In the genomic region with DNA sequence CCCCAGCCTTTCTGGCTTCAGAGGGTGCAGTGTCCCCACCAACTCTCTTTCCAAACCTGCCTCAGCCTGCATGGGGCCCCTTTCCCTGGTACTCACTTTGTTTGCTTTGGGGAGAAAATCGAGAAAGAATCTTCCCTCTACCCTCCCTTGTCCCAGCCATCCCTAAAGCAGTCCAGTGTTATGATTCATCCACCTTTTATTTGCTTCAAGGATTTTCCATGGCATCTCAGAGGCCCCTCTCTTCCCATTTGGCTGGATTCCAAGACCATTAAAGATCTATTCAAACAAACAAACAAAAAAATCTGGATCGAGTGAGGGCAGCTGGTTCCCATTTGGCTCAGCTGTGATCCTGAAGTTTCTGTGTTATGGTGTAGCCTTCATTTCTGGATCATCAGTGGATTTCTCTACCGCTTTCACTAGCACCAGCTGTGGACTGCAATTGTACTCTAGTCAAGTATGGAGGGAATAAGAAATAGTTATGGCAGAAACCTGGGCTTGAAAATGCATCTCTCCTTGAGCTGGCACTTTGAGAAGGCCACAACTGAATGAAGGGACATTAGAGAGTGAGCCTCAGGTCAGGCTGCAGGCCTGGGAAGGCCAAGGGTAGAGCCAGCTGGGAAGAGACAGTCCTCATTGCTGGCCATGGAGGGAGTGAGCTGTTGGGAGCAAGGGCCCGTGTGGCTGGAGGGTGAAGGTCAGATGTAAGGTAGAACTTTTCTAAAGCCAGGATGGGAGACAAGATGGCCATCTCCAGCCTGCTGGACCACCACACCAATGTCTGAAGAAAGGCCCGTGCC, we compare ENCODE assay signal across 1 cellular context.
TF ChIP-seq lines count a peak whose summit lies in the region.

No MANE protein-coding gene starts in this region.

TF ChIP-seq in HCT116, 20 proteins besides CTCF, POLR2A, EP300 and RAD21:
- no peak for TF ChIP-seq EZH2 (IDR thresholded peaks at IDR 0.05)
- no peak for TF ChIP-seq POLR2AphosphoS5 (IDR thresholded peaks at IDR 0.05; ENCODE audit: low read depth, low read length)
- no peak for TF ChIP-seq JUND (IDR thresholded peaks at IDR 0.05)
- TF ChIP-seq YY1 (IDR thresholded peaks at IDR 0.05; ENCODE audit: extremely low read depth, insufficient replicate concordance, low read depth, low read length): no peak
- TF ChIP-seq, protein P1, sequence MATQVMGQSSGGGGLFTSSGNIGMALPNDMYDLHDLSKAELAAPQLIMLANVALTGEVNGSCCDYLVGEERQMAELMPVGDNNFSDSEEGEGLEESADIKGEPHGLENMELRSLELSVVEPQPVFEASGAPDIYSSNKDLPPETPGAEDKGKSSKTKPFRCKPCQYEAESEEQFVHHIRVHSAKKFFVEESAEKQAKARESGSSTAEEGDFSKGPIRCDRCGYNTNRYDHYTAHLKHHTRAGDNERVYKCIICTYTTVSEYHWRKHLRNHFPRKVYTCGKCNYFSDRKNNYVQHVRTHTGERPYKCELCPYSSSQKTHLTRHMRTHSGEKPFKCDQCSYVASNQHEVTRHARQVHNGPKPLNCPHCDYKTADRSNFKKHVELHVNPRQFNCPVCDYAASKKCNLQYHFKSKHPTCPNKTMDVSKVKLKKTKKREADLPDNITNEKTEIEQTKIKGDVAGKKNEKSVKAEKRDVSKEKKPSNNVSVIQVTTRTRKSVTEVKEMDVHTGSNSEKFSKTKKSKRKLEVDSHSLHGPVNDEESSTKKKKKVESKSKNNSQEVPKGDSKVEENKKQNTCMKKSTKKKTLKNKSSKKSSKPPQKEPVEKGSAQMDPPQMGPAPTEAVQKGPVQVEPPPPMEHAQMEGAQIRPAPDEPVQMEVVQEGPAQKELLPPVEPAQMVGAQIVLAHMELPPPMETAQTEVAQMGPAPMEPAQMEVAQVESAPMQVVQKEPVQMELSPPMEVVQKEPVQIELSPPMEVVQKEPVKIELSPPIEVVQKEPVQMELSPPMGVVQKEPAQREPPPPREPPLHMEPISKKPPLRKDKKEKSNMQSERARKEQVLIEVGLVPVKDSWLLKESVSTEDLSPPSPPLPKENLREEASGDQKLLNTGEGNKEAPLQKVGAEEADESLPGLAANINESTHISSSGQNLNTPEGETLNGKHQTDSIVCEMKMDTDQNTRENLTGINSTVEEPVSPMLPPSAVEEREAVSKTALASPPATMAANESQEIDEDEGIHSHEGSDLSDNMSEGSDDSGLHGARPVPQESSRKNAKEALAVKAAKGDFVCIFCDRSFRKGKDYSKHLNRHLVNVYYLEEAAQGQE (IDR thresholded peaks at IDR 0.05; ENCODE audit: low read depth): no peak
- no peak for TF ChIP-seq EZH2phosphoT487 (IDR thresholded peaks at IDR 0.05; ENCODE audit: borderline replicate concordance)
- TF ChIP-seq, protein P2, sequence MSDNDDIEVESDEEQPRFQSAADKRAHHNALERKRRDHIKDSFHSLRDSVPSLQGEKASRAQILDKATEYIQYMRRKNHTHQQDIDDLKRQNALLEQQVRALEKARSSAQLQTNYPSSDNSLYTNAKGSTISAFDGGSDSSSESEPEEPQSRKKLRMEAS (IDR thresholded peaks at IDR 0.05): no peak
